ENCODE assay signal across 21 cellular contexts in the genomic region with DNA sequence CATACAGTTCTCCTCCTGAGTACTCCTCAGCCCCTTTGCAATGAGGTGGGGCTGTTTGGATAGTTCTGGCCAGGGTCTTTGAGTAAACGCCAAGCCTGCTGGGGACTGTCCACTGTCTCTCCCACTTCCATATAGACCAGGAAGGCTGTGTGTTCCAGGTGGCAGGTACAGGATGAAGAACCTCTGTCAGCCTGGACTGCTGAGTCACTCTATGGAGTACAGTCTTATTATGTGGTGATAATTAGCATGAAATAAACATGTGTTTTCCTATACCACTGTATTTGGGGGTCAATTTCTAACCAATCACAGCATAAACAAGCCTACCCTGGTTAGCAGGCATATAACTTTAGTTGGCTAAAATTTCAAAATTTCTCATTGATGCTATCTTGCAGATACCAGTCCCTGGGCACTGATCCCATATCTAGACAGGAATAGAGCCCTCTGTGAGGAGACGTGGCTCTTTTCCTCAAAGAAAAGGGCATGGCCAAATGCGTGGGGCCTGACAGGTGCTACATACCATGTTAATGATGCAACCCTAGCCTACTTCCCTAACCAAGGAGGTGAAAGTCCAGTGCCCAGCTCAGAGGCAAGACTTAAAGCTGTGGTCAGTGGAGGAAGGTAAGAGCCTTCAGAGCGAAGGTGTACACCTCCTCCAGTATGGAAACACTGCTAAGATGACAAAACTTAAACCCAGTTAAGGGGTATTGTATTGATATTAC. TPM values are rescaled to one million over a fixed set of nuclear protein-coding genes. Genes with fewer than 3 reads are reported as not detected.
"Had no signal": no experiment of that assay in that cellular context is flagged by ENCODE, and none has a peak within 500 bp of the region (broad histone marks: within the 10 kb centered on the region; RNA-seq: fewer than 3 reads in every experiment).

No MANE protein-coding gene starts in this region.

- H3K4me3 ChIP-seq: cardiac muscle cell, left lung, sigmoid colon, suprapubic skin, vagina had no signal

- H3K4me3 Mint-ChIP-seq: activated CD4-positive, alpha-beta memory T cell treated with anti-CD3 and anti-CD28 coated beads, Interleukin-2, amount 10 ng/mL, durations not matched to agents 7 days and 5 days; activated CD8-positive, alpha-beta memory T cell treated with anti-CD3 and anti-CD28 coated beads, Interleukin-2, amount 10 ng/mL, durations not matched to agents 7 days and 5 days; activated naive CD8-positive, alpha-beta T cell treated with anti-CD3 and anti-CD28 coated beads for 36 hours; nephron; stimulated activated naive CD8-positive, alpha-beta T cell treated with anti-CD3 and anti-CD28 coated beads, Interleukin-15, Interleukin-2, amounts not matched to agents 100 ng/mL and 50 ng/mL, for 24 hours; T-helper 2 cell treated with Interferon-gamma antibody and Interleukin-4, amounts not matched to agents 5 μg/mL and 100 μg/mL, for 36 hours; WTC11 had no signal

- H3K27ac ChIP-seq: cardiac muscle cell, epithelial cell of prostate, left lung, sigmoid colon, suprapubic skin, vagina had no signal

- H3K4me1 Mint-ChIP-seq: nephron had no signal

- H3K4me1 ChIP-seq: left lung, sigmoid colon, suprapubic skin, vagina had no signal

- H3K27me3 ChIP-seq: cardiac muscle cell, left lung, sigmoid colon, suprapubic skin, vagina had no signal

- H3K36me3 Mint-ChIP-seq: WTC11 had no signal

- H3K9me3 Mint-ChIP-seq: stimulated activated naive CD8-positive, alpha-beta T cell treated with anti-CD3 and anti-CD28 coated beads, Interleukin-15, Interleukin-2, amounts not matched to agents 100 ng/mL and 50 ng/mL, for 24 hours had no signal

- H3K27ac Mint-ChIP-seq: activated CD4-positive, alpha-beta memory T cell treated with anti-CD3 and anti-CD28 coated beads, Interleukin-2, amount 10 ng/mL, durations not matched to agents 7 days and 5 days; activated CD8-positive, alpha-beta memory T cell treated with anti-CD3 and anti-CD28 coated beads, Interleukin-2, amount 10 ng/mL, durations not matched to agents 7 days and 5 days; activated naive CD8-positive, alpha-beta T cell treated with anti-CD3 and anti-CD28 coated beads for 36 hours; nephron; stimulated activated naive CD8-positive, alpha-beta T cell treated with anti-CD3 and anti-CD28 coated beads, Interleukin-15, Interleukin-2, amounts not matched to agents 100 ng/mL and 50 ng/mL, for 24 hours; T-helper 2 cell treated with Interferon-gamma antibody and Interleukin-4, amounts not matched to agents 5 μg/mL and 100 μg/mL, for 36 hours; WTC11 had no signal

- H3K9me3 ChIP-seq: sigmoid colon, suprapubic skin, vagina had no signal

- H3K27me3 Mint-ChIP-seq: activated CD4-positive, alpha-beta memory T cell treated with anti-CD3 and anti-CD28 coated beads, Interleukin-2, amount 10 ng/mL, durations not matched to agents 7 days and 5 days; activated CD8-positive, alpha-beta memory T cell treated with anti-CD3 and anti-CD28 coated beads, Interleukin-2, amount 10 ng/mL, durations not matched to agents 7 days and 5 days; activated naive CD8-positive, alpha-beta T cell treated with anti-CD3 and anti-CD28 coated beads for 36 hours; stimulated activated naive CD8-positive, alpha-beta T cell treated with anti-CD3 and anti-CD28 coated beads, Interleukin-15, Interleukin-2, amounts not matched to agents 100 ng/mL and 50 ng/mL, for 24 hours had no signal

- DNase-seq: activated CD4-positive, alpha-beta memory T cell treated with anti-CD3 and anti-CD28 coated beads, Interleukin-2, amount 10 ng/mL, durations not matched to agents 7 days and 5 days; activated CD4-positive, alpha-beta T cell treated with anti-CD3 and anti-CD28 coated beads for 48 hours; activated CD8-positive, alpha-beta memory T cell treated with anti-CD3 and anti-CD28 coated beads, Interleukin-2, amount 10 ng/mL, durations not matched to agents 7 days and 5 days; activated naive CD4-positive, alpha-beta T cell; activated naive CD8-positive, alpha-beta T cell treated with anti-CD3 and anti-CD28 coated beads for 36 hours; amniotic stem cell; dermis blood vessel endothelial cell; effector memory CD4-positive, alpha-beta T cell; foreskin melanocyte; glutamatergic neuron; hypothalamus; left lung; sigmoid colon had no signal

- ATAC-seq: activated CD8-positive, alpha-beta memory T cell treated with anti-CD3 and anti-CD28 coated beads, Interleukin-2, amount 10 ng/mL, durations not matched to agents 7 days and 5 days; left lung; WTC11 had no signal

- H3K36me3 ChIP-seq: cardiac muscle cell had no signal

RNA-seq across cellular contexts. Expression of gene ALDH8A1, which starts 4.5 kb away (rescaled TPM):
- total RNA-seq: vagina had no signal
